In the genomic region with DNA sequence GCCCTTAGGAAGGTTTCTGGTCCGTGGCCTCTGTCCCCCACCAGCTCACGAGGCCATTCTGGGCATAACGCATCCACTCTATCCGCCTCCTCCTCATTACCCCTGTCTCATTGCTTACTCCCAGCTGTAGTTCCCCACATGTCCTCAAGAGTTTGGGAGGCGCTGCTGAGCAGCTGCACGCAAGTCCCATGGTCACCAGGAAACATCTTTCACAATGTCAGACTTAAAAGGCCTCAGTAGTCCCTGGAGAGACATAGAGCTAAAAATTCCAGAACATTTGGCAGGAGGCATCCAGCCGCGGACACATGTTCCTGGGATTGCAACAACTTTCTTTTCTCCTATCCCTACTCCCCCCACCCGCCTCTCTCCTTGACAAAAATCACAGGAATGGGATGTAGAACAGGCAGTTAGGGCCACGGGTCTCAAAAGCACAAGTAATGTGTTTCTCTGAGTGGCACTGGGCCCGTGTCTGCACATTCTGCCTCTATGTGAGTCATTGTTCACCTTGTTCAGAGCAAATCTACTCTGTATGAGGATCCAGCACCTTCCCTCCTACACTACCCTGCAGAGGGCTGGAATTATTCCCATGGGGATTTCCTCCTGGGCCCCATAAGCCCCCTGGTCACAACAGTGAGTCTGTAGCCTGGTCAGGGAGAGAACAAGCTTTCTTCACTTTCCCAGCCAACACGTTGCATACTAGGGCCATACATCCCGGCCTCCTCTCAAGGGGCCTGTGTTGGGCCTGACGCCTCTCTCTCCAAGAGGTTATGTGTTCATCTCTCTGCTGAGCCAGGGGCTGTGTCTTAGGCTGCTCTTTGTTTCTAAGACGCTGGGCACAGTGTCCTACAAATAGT, we compare ENCODE assay signal across 8 cellular contexts. TPM values are rescaled to one million over a fixed set of nuclear protein-coding genes. Genes with fewer than 3 reads are reported as not detected.
DNase-seq lines count a peak whose midpoint lies in the region; ATAC-seq, FAIRE-seq and TF ChIP-seq lines count a peak whose summit lies in the region.

No MANE protein-coding gene starts in this region.

- H3K9ac ChIP-seq in kidney (ENCODE audit: low read length in 2 of 2), result no peak overlapping the region

- H3K36me3 ChIP-seq in kidney (ENCODE audit: control insufficient read depth in 1 of 2, insufficient read depth in 2 of 2, low read length in 2 of 2), result peaks cover 3 to 7% of the 10 kb centered on the region in 2 donors

- no peak for ATAC-seq in GM19463 (IDR thresholded peaks at IDR 0.05; ENCODE audit: unreplicated experiment)
- no peak for ATAC-seq in GM18519 (IDR thresholded peaks at IDR 0.05; ENCODE audit: low FRiP score, unreplicated experiment)

- no peak for FAIRE-seq in kidney (lab: Jason Lieb, UNC)

- H3K4me3 ChIP-seq in kidney (ENCODE audit: low read length in 2 of 2), result no peak overlapping the region

- H3K27ac ChIP-seq in kidney (ENCODE audit: low read depth in 2 of 2, low read length in 2 of 2), result peak overlapping the region; percentile 52 to 73

- DNase-seq in COLO829 (ENCODE audit: low spot score) (peak; percentile 71), HT-29 (ENCODE audit: low spot score) (peak; percentile 78), T-helper 9 cell (peak; percentile 72), T47D (ENCODE audit: low read depth in 1 of 2, low spot score in 1 of 2) (peak; percentile 67 to 69), kidney (peak; percentile 88)
- DNase-seq in stimulated activated CD4-positive, alpha-beta T cell treated with anti-CD3 and anti-CD28 coated beads, Interleukin-1b, Interleukin-23, amount 100 ng/mL, for 48 hours, result peak; percentile 79

- peak; percentile 80 for TF ChIP-seq CTCF in kidney (IDR thresholded peaks at IDR 0.05; ENCODE audit: borderline replicate concordance, extremely low read depth, insufficient read depth)

- peaks cover 0 to 20% of the 10 kb centered on the region in 2 donors for H3K4me1 ChIP-seq in kidney (ENCODE audit: control insufficient read depth in 1 of 2, insufficient read depth in 1 of 2, low read depth in 1 of 2, low read length in 2 of 2)

- intact Hi-C loops in kidney (cut with DNase I), result no loop called here

- in situ Hi-C loops in T47D (cut with HindIII; ENCODE audit: low pct_unique_long_range_greater_than_20kb, low sequenced_read_pairs), result no loop called here

- no peaks in the 10 kb centered on the region for H3K9me3 ChIP-seq in kidney (ENCODE audit: control insufficient read depth in 1 of 2, low read length in 2 of 2)

RNA-seq across cellular contexts. Expression of a gene that starts 8.2 kb away (rescaled TPM):
- total RNA-seq in HT-29 (2014; rRNA removed; shearing (Covaris generic)), result 0.10 and 0.42 TPM in 2 replicates
- 81.9 TPM for total RNA-seq in kidney
- 27.2 TPM for polyA plus RNA-seq in kidney (ENCODE audit: insufficient read depth, low read depth, low replicate concordance)

Comparison
In these comparisons a context has a peak if more than half of its experiments do, and no peak if none do; other contexts are left out.
1. RNA of a gene that starts 8.2 kb away (total RNA-seq): 81.9 TPM in kidney (single experiment); 0.10 to 0.42 TPM in HT-29; every median in the first group is over 10 times any median in the second.
2. Peak in every context shown above with its lines, with median percentiles within 50 percentile points of each other: DNase-seq.